Comparison of ENCODE assay signal across 9 cellular contexts in genomic region chr16:31499928-31500327, GRCh38. TPM values are rescaled to one million over a fixed set of nuclear protein-coding genes. Genes with fewer than 3 reads are reported as not detected.
"Had no signal": no experiment of that assay in that cellular context is flagged by ENCODE, and none has a peak within 500 bp of the region (broad histone marks: within the 10 kb centered on the region; RNA-seq: fewer than 3 reads in every experiment).

No MANE protein-coding gene starts in this region.

- H3K9ac ChIP-seq: GM23248 had no signal

- H3K9me3 Mint-ChIP-seq: H9 had no signal

- FAIRE-seq: H54, HTR-8/SVneo, K562 had no signal

- ATAC-seq: K562 had no signal

- DNase-seq: GM23248, GOT3, H9, HCEC 1CT, IMR-90 had no signal

- H3K4me3 ChIP-seq: GM23248, K562 had no signal

- H3K4me3 Mint-ChIP-seq: H9 had no signal

- H2AFZ ChIP-seq: GM23248 had no signal

- H3K27ac ChIP-seq: GM23248 had no signal

RNA-seq across cellular contexts. Expression of gene SLC5A2, which starts 17.0 kb away (rescaled TPM):
- total RNA-seq: GM23248, IMR-90 had no signal
- polyA plus RNA-seq: IMR-90 had no signal

RNA-seq across cellular contexts. Expression of gene AHSP, which starts 27.8 kb away (rescaled TPM):
- total RNA-seq: GM23248, H9, HT-29, IMR-90 had no signal
- polyA plus RNA-seq: GM23248, IMR-90 had no signal
